Comparison of ENCODE assay signal across 20 cellular contexts in genomic region chr5:32843532-32843895, GRCh38.
DNase-seq lines count a peak whose midpoint lies in the region; ATAC-seq and TF ChIP-seq lines count a peak whose summit lies in the region.
"Had no signal": no experiment of that assay in that cellular context is flagged by ENCODE, and none has a peak within 500 bp of the region (broad histone marks: within the 10 kb centered on the region; RNA-seq: fewer than 3 reads in every experiment).

No MANE protein-coding gene starts in this region.

- H3K4me3 ChIP-seq in parathyroid adenoma (ENCODE audit: low read depth, low read length), result no peak overlapping the region
- H3K4me3 ChIP-seq in CD4-positive, alpha-beta memory T cell (ENCODE audit: low read length in 2 of 2), result no peak overlapping the region
- H3K4me3 ChIP-seq: SJSA1 had no signal

- CTCF ChIA-PET in CD4-positive, alpha-beta memory T cell (lab: Charles Lee; ENCODE audit: partially characterized antibody), result no interaction called here

- H3K27me3 Mint-ChIP-seq in CD4-positive, alpha-beta memory T cell, result peaks cover 0 to 2% of the 10 kb centered on the region in 2 donors

- H3K9ac ChIP-seq in parathyroid adenoma, result no peak overlapping the region

- no peaks in the 10 kb centered on the region for H3K36me3 ChIP-seq in parathyroid adenoma (ENCODE audit: control insufficient read depth, insufficient read depth, low read length)
- no peaks in the 10 kb centered on the region for H3K36me3 ChIP-seq in CD4-positive, alpha-beta memory T cell (ENCODE audit: insufficient read depth, low read length)
- H3K36me3 ChIP-seq: SJSA1 had no signal

- no peak for TF ChIP-seq CTCF in C4-2B (conservative IDR thresholded peaks at IDR 0.05)
- no peak for TF ChIP-seq CTCF in parathyroid adenoma (IDR thresholded peaks at IDR 0.05)

- no peak overlapping the region for H3K4me3 Mint-ChIP-seq in CD4-positive, alpha-beta memory T cell

- no peaks in the 10 kb centered on the region for H3K4me1 ChIP-seq in parathyroid adenoma
- no peaks in the 10 kb centered on the region for H3K4me1 ChIP-seq in CD4-positive, alpha-beta memory T cell (ENCODE audit: insufficient read depth, low read length)

- H3K27ac Mint-ChIP-seq in CD4-positive, alpha-beta memory T cell, result no peak overlapping the region

- intact Hi-C loops in CD4-positive, alpha-beta memory T cell (cut with micrococcal nuclease), result no loop called here

- no peak overlapping the region for H3K4me2 ChIP-seq in parathyroid adenoma (ENCODE audit: low read length)

- H3K9me3 Mint-ChIP-seq in CD4-positive, alpha-beta memory T cell, result peaks cover 0 to 2% (median 0%) of the 10 kb centered on the region in 8 donors

- DNase-seq in M059J (ENCODE audit: low read depth), result peak; percentile 26
- no peak for DNase-seq in epithelial cell of prostate (ENCODE audit: low read depth, low spot score)
- DNase-seq in effector CD4-positive, alpha-beta T cell, result no peak
- no peak for DNase-seq in activated CD8-positive, alpha-beta memory T cell treated with anti-CD3 and anti-CD28 coated beads, Interleukin-2, amount 50 U/mL, for 4 hours
- no peak for DNase-seq in CD4-positive, alpha-beta memory T cell
- DNase-seq: AML-193, C1 segment of cervical spinal cord, DMS53, IMR-90, Karpas-422, NCI-H1092 treated with DMSO at 0.1 percent for 48 hours, NCI-H146, NCI-H2029 treated with DMSO at 0.1 percent for 48 hours, NCI-H526 had no signal

- H3K79me2 ChIP-seq in parathyroid adenoma, result no peaks in the 10 kb centered on the region

- ATAC-seq in GM18498 (IDR thresholded peaks at IDR 0.05; ENCODE audit: unreplicated experiment), result no peak
- ATAC-seq: HCT116, Right ventricle myocardium inferior had no signal

- peak overlapping the region; percentile 75 for H3K27ac ChIP-seq in C4-2B
- peak overlapping the region; percentile 40 for H3K27ac ChIP-seq in epithelial cell of prostate
- H3K27ac ChIP-seq in parathyroid adenoma, result peak overlapping the region; percentile 18
- H3K27ac ChIP-seq in CD4-positive, alpha-beta memory T cell (ENCODE audit: low read depth, low read length), result no peak overlapping the region
- H3K27ac ChIP-seq: SJSA1 had no signal

- H3K9me3 ChIP-seq in parathyroid adenoma (ENCODE audit: control insufficient read depth, low read length), result no peaks in the 10 kb centered on the region
- H3K9me3 ChIP-seq in CD4-positive, alpha-beta memory T cell (ENCODE audit: control insufficient read depth in 1 of 2, low read length in 2 of 2), result no peaks in the 10 kb centered on the region
- H3K9me3 ChIP-seq: SJSA1 had no signal

- no peak overlapping the region for H2AFZ ChIP-seq in parathyroid adenoma

- H3K4me1 Mint-ChIP-seq in CD4-positive, alpha-beta memory T cell, result no peaks in the 10 kb centered on the region

- POLR2A ChIA-PET in CD4-positive, alpha-beta memory T cell (lab: Charles Lee; ENCODE audit: partially characterized antibody), result no interaction called here

- H3K27me3 ChIP-seq in parathyroid adenoma (ENCODE audit: control insufficient read depth, insufficient read depth, low read length), result no peaks in the 10 kb centered on the region
- no peaks in the 10 kb centered on the region for H3K27me3 ChIP-seq in CD4-positive, alpha-beta memory T cell (ENCODE audit: insufficient read depth, low read length)
- H3K27me3 ChIP-seq: SJSA1 had no signal

- H3K36me3 Mint-ChIP-seq in CD4-positive, alpha-beta memory T cell, result no peaks in the 10 kb centered on the region
